Comparison of ENCODE assay signal across 8 cellular contexts in genomic region chr1:211382182-211382713, GRCh38. TPM values are rescaled to one million over a fixed set of nuclear protein-coding genes. Genes with fewer than 3 reads are reported as not detected.
DNase-seq lines count a peak whose midpoint lies in the region; ATAC-seq lines count a peak whose summit lies in the region.

No MANE protein-coding gene starts in this region.

- POLR2A ChIA-PET in activated CD8-positive, alpha-beta T cell treated with anti-CD3 and anti-CD28 coated beads, Interleukin-2, amount 10 ng/mL, durations not matched to agents 7 days and 5 days (lab: Charles Lee), result interaction anchor here (0.7 to 2.2 kb wide), 4 partner anchors 46 to 141 kb away, joined by 3 to 11 read pairs (median 4); no protein-coding TSS in a partner anchor

- no peaks in the 10 kb centered on the region for H3K9me3 ChIP-seq in iPS-18c (ENCODE audit: control insufficient read depth, insufficient read depth, low read length)

- ATAC-seq in activated CD8-positive, alpha-beta T cell treated with anti-CD3 and anti-CD28 coated beads, Interleukin-2, amount 10 ng/mL, durations not matched to agents 7 days and 5 days, result no peak
- no peak for ATAC-seq in stimulated activated naive B cell treated with anti-CD40 and anti-IgM and Interleukin-4, amounts not matched to agents 10 μg/mL and 1 μg/mL and 100 μg/mL, for 72 hours (replicated peaks)

- peak; percentile 36 for DNase-seq in NCI-H524 treated with DMSO at 0.1 percent for 48 hours (lab: John Stamatoyannopoulos, UW)
- DNase-seq in NCI-H524 (lab: John Stamatoyannopoulos, UW), result no peak
- no peak for DNase-seq in activated CD8-positive, alpha-beta T cell treated with anti-CD3 and anti-CD28 coated beads, Interleukin-2, amount 10 ng/mL, durations not matched to agents 7 days and 5 days
- DNase-seq in stimulated activated naive B cell treated with anti-CD40 and anti-IgM and Interleukin-4, amounts not matched to agents 10 μg/mL and 1 μg/mL and 100 μg/mL, for 72 hours, result no peak
- DNase-seq in GM19240 (ENCODE audit: insufficient read length, low spot score), result no peak
- DNase-seq in GF-D8 (lab: John Stamatoyannopoulos, UW), result no peak
- no peak for DNase-seq in NCI-H1930 (lab: John Stamatoyannopoulos, UW)

- H3K4me3 ChIP-seq in iPS-18c (ENCODE audit: insufficient read depth, low read depth, low read length), result peak overlapping the region; percentile 45; the same call in 1 of the 2 replicates

- peaks cover 2% of the 10 kb centered on the region for H3K27me3 Mint-ChIP-seq in activated CD8-positive, alpha-beta T cell treated with anti-CD3 and anti-CD28 coated beads, Interleukin-2, amount 10 ng/mL, durations not matched to agents 7 days and 5 days (ENCODE audit: low read depth)
- H3K27me3 Mint-ChIP-seq in stimulated activated naive B cell treated with anti-CD40 and anti-IgM and Interleukin-4, amounts not matched to agents 10 μg/mL and 1 μg/mL and 100 μg/mL, for 72 hours, result no peaks in the 10 kb centered on the region

- peaks cover 25% of the 10 kb centered on the region for H3K4me1 Mint-ChIP-seq in activated CD8-positive, alpha-beta T cell treated with anti-CD3 and anti-CD28 coated beads, Interleukin-2, amount 10 ng/mL, durations not matched to agents 7 days and 5 days (ENCODE audit: low read depth)
- peaks cover 14 to 30% of the 10 kb centered on the region in 2 donors for H3K4me1 Mint-ChIP-seq in stimulated activated naive B cell treated with anti-CD40 and anti-IgM and Interleukin-4, amounts not matched to agents 10 μg/mL and 1 μg/mL and 100 μg/mL, for 72 hours

- CTCF ChIA-PET in activated CD8-positive, alpha-beta T cell treated with anti-CD3 and anti-CD28 coated beads, Interleukin-2, amount 10 ng/mL, durations not matched to agents 7 days and 5 days (lab: Charles Lee), result interaction anchor here (0.9 to 1.4 kb wide), 4 partner anchors 34 to 124 kb away, joined by 3 to 4 read pairs (median 3); no protein-coding TSS in a partner anchor

- H3K4me3 Mint-ChIP-seq in activated CD8-positive, alpha-beta T cell treated with anti-CD3 and anti-CD28 coated beads, Interleukin-2, amount 10 ng/mL, durations not matched to agents 7 days and 5 days, result peak overlapping the region; percentile 87
- peak overlapping the region; percentile 97 to 99 for H3K4me3 Mint-ChIP-seq in stimulated activated naive B cell treated with anti-CD40 and anti-IgM and Interleukin-4, amounts not matched to agents 10 μg/mL and 1 μg/mL and 100 μg/mL, for 72 hours

- peak overlapping the region; percentile 88 for H3K27ac Mint-ChIP-seq in activated CD8-positive, alpha-beta T cell treated with anti-CD3 and anti-CD28 coated beads, Interleukin-2, amount 10 ng/mL, durations not matched to agents 7 days and 5 days
- peak overlapping the region; percentile 99 for H3K27ac Mint-ChIP-seq in stimulated activated naive B cell treated with anti-CD40 and anti-IgM and Interleukin-4, amounts not matched to agents 10 μg/mL and 1 μg/mL and 100 μg/mL, for 72 hours

- H3K9me3 Mint-ChIP-seq in activated CD8-positive, alpha-beta T cell treated with anti-CD3 and anti-CD28 coated beads, Interleukin-2, amount 10 ng/mL, durations not matched to agents 7 days and 5 days (ENCODE audit: insufficient read depth), result no peaks in the 10 kb centered on the region
- H3K9me3 Mint-ChIP-seq in stimulated activated naive B cell treated with anti-CD40 and anti-IgM and Interleukin-4, amounts not matched to agents 10 μg/mL and 1 μg/mL and 100 μg/mL, for 72 hours, result no peaks in the 10 kb centered on the region

- peaks cover 17% of the 10 kb centered on the region for H3K36me3 Mint-ChIP-seq in activated CD8-positive, alpha-beta T cell treated with anti-CD3 and anti-CD28 coated beads, Interleukin-2, amount 10 ng/mL, durations not matched to agents 7 days and 5 days (ENCODE audit: low read depth)
- peaks cover 2 to 9% of the 10 kb centered on the region in 2 donors for H3K36me3 Mint-ChIP-seq in stimulated activated naive B cell treated with anti-CD40 and anti-IgM and Interleukin-4, amounts not matched to agents 10 μg/mL and 1 μg/mL and 100 μg/mL, for 72 hours

RNA-seq across cellular contexts. Expression of gene TRAF5, which starts 55.6 kb away (rescaled TPM):
- 10 to 100 TPM; 61.1 to 64.4 TPM for total RNA-seq in activated CD8-positive, alpha-beta T cell treated with anti-CD3 and anti-CD28 coated beads, Interleukin-2, amount 10 ng/mL, durations not matched to agents 7 days and 5 days
